ENCODE assay signal across 1 cellular context in genomic region chr7:26187380-26188290, GRCh38.
TF ChIP-seq lines count a peak whose summit lies in the region.

No MANE protein-coding gene starts in this region.

TF ChIP-seq in GM12878, 131 proteins besides CTCF, POLR2A, EP300 and RAD21 (continued from another document and continues in another):
- TF ChIP-seq, protein P1, sequence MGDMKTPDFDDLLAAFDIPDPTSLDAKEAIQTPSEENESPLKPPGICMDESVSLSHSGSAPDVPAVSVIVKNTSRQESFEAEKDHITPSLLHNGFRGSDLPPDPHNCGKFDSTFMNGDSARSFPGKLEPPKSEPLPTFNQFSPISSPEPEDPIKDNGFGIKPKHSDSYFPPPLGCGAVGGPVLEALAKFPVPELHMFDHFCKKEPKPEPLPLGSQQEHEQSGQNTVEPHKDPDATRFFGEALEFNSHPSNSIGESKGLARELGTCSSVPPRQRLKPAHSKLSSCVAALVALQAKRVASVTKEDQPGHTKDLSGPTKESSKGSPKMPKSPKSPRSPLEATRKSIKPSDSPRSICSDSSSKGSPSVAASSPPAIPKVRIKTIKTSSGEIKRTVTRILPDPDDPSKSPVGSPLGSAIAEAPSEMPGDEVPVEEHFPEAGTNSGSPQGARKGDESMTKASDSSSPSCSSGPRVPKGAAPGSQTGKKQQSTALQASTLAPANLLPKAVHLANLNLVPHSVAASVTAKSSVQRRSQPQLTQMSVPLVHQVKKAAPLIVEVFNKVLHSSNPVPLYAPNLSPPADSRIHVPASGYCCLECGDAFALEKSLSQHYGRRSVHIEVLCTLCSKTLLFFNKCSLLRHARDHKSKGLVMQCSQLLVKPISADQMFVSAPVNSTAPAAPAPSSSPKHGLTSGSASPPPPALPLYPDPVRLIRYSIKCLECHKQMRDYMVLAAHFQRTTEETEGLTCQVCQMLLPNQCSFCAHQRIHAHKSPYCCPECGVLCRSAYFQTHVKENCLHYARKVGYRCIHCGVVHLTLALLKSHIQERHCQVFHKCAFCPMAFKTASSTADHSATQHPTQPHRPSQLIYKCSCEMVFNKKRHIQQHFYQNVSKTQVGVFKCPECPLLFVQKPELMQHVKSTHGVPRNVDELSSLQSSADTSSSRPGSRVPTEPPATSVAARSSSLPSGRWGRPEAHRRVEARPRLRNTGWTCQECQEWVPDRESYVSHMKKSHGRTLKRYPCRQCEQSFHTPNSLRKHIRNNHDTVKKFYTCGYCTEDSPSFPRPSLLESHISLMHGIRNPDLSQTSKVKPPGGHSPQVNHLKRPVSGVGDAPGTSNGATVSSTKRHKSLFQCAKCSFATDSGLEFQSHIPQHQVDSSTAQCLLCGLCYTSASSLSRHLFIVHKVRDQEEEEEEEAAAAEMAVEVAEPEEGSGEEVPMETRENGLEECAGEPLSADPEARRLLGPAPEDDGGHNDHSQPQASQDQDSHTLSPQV (IDR thresholded peaks at IDR 0.05), result no peak
- TF ChIP-seq CREB1 (IDR thresholded peaks at IDR 0.05; ENCODE audit: low read depth), result 0 out of 2 replicates have a peak, but pooled peaks have one; percentile 20
- no peak for TF ChIP-seq YY1 (IDR thresholded peaks at IDR 0.05; ENCODE audit: low read depth, low read length)
- TF ChIP-seq MEF2B (IDR thresholded peaks at IDR 0.05; ENCODE audit: partially characterized antibody, poor library complexity, severe bottlenecking), result no peak
- no peak for TF ChIP-seq USF2 (IDR thresholded peaks at IDR 0.05; ENCODE audit: borderline replicate concordance, low read depth, low read length)
- no peak for TF ChIP-seq SIN3A (IDR thresholded peaks at IDR 0.05; ENCODE audit: low read depth, low read length)
- TF ChIP-seq BHLHE40 (IDR thresholded peaks at IDR 0.05; ENCODE audit: borderline replicate concordance in 1 of 2, low read depth in 2 of 2, low read length in 1 of 2), result 0 out of 4 replicates have a peak, but pooled peaks of 1 of the 2 experiments have one; percentile 10
- no peak for TF ChIP-seq ELK1 (IDR thresholded peaks at IDR 0.05; ENCODE audit: low read depth, low read length)
- peak; percentile 89; the same call in 1 of the 2 replicates for TF ChIP-seq POLR2AphosphoS2 (IDR thresholded peaks at IDR 0.05; ENCODE audit: low read depth, low read length)
- TF ChIP-seq, protein P2, sequence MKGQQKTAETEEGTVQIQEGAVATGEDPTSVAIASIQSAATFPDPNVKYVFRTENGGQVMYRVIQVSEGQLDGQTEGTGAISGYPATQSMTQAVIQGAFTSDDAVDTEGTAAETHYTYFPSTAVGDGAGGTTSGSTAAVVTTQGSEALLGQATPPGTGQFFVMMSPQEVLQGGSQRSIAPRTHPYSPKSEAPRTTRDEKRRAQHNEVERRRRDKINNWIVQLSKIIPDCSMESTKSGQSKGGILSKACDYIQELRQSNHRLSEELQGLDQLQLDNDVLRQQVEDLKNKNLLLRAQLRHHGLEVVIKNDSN (IDR thresholded peaks at IDR 0.05; ENCODE audit: borderline replicate concordance, extremely low read length, insufficient read depth, low read depth, low read length), result no peak
- TF ChIP-seq ZNF207 (IDR thresholded peaks at IDR 0.05; ENCODE audit: borderline replicate concordance), result no peak
- TF ChIP-seq BMI1 (IDR thresholded peaks at IDR 0.05; ENCODE audit: borderline replicate concordance), result peak; percentile 28
- no peak for TF ChIP-seq STAT1 (conservative IDR thresholded peaks at IDR 0.05)
- TF ChIP-seq RBBP5 (conservative IDR thresholded peaks at IDR 0.05), result no peak
- TF ChIP-seq NR2F1 (conservative IDR thresholded peaks at IDR 0.05), result no peak
- no peak for TF ChIP-seq PBX3 (IDR thresholded peaks at IDR 0.05; ENCODE audit: insufficient replicate concordance, low read depth, low read length)
- TF ChIP-seq JUNB (IDR thresholded peaks at IDR 0.05), result no peak
- TF ChIP-seq NFIC (IDR thresholded peaks at IDR 0.05; ENCODE audit: low read depth, low read length), result peak; percentile 31
- TF ChIP-seq, protein P3, sequence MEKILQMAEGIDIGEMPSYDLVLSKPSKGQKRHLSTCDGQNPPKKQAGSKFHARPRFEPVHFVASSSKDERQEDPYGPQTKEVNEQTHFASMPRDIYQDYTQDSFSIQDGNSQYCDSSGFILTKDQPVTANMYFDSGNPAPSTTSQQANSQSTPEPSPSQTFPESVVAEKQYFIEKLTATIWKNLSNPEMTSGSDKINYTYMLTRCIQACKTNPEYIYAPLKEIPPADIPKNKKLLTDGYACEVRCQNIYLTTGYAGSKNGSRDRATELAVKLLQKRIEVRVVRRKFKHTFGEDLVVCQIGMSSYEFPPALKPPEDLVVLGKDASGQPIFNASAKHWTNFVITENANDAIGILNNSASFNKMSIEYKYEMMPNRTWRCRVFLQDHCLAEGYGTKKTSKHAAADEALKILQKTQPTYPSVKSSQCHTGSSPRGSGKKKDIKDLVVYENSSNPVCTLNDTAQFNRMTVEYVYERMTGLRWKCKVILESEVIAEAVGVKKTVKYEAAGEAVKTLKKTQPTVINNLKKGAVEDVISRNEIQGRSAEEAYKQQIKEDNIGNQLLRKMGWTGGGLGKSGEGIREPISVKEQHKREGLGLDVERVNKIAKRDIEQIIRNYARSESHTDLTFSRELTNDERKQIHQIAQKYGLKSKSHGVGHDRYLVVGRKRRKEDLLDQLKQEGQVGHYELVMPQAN (conservative IDR thresholded peaks at IDR 0.05), result no peak
- TF ChIP-seq ZBTB11 (CRISPR knock-in tag; IDR thresholded peaks at IDR 0.05), result peak; percentile 22; the same call in 1 of the 2 replicates
- 0 out of 2 replicates have a peak, but pooled peaks have one; percentile 10 for TF ChIP-seq ATF2 (IDR thresholded peaks at IDR 0.05; ENCODE audit: low read length)
- TF ChIP-seq ZNF384 (IDR thresholded peaks at IDR 0.05; ENCODE audit: borderline replicate concordance, low read depth, low read length), result no peak
- TF ChIP-seq PAX5 (IDR thresholded peaks at IDR 0.05; ENCODE audit: borderline replicate concordance, low read depth, low read length), result no peak
- no peak for TF ChIP-seq NR2C2 (IDR thresholded peaks at IDR 0.05; ENCODE audit: borderline replicate concordance, control insufficient read depth, insufficient read length, low read depth)
- no peak for TF ChIP-seq FOS (IDR thresholded peaks at IDR 0.05; ENCODE audit: borderline replicate concordance, extremely low read depth, insufficient read length)
- no peak for TF ChIP-seq EGR1 (IDR thresholded peaks at IDR 0.05; ENCODE audit: borderline replicate concordance in 1 of 2, low read depth in 2 of 2, low read length in 2 of 2)
- peak; percentile 91 for TF ChIP-seq ZBED1 (IDR thresholded peaks at IDR 0.05; ENCODE audit: borderline replicate concordance)
- no peak for TF ChIP-seq ZZZ3 (IDR thresholded peaks at IDR 0.05; ENCODE audit: control insufficient read depth, insufficient read length, low read depth)
- no peak for TF ChIP-seq HCFC1 (IDR thresholded peaks at IDR 0.05; ENCODE audit: low read length)
- TF ChIP-seq SRF (IDR thresholded peaks at IDR 0.05; ENCODE audit: low read depth in 2 of 2, low read length in 2 of 2), result no peak
- no peak for TF ChIP-seq ETV6 (conservative IDR thresholded peaks at IDR 0.05 in 1 of 2, IDR thresholded peaks at IDR 0.05 in 1 of 2; ENCODE audit: borderline replicate concordance in 1 of 2, low read depth in 1 of 2)
- no peak for TF ChIP-seq ZNF687 (IDR thresholded peaks at IDR 0.05)
- TF ChIP-seq TCF7 (IDR thresholded peaks at IDR 0.05; ENCODE audit: borderline replicate concordance), result 0 out of 2 replicates have a peak, but pooled peaks have one; percentile 11
- no peak for TF ChIP-seq DPF2 (IDR thresholded peaks at IDR 0.05)
- TF ChIP-seq HDAC2 (IDR thresholded peaks at IDR 0.05), result no peak
- no peak for TF ChIP-seq RB1 (IDR thresholded peaks at IDR 0.05; ENCODE audit: borderline replicate concordance)
- no peak for TF ChIP-seq TARDBP (IDR thresholded peaks at IDR 0.05; ENCODE audit: borderline replicate concordance)
- no peak for TF ChIP-seq MEF2A (IDR thresholded peaks at IDR 0.05; ENCODE audit: insufficient read depth, low read depth, low read length)
- no peak for TF ChIP-seq SMAD1 (IDR thresholded peaks at IDR 0.05; ENCODE audit: low read depth, partially characterized antibody)
